ENCODE assay signal across 1 cellular context in the genomic region with DNA sequence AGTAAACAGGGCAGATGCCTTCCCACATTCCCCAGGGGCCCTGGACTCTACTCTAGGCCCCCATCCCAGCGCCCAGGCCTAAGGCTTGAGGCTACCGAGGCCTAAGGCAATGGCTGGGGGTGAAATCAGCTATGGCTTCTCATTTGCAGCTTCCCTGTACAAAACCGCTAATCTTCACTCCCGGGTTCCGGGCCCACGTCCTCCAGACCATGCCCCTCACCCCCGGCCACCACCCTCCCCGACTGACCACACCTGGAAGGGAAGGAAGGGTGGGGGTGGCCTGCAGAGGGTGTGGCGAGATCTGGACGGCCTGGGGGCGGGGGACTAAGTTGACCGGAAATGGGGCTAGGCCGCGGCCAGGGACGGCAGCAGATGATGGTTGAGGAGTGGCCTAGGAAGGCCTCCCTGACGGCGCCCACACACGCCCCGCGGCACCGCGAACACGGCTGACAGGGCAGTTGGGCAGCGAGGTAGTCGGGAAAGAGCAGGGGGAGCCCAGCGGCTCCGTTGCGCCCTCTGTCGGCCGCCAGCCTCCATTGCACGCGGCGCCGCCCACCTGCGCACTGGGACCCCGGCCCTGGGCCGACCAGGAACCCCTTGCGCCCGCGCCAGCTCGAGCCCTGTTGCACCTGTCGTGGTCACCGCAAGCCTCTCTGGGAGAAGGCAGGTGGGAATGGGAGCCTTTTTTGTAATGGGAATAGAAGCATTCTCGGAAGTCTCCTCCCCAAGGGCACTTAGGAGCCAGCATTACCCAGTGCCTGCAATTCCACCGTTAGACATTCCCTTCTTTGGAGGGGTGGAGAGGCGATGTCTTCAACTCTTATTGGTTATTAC.
A peak's percentile ranks its signal among the peaks of the same experiment; 100 is the strongest.
TF ChIP-seq lines count a peak whose summit lies in the region.

No MANE protein-coding gene starts in this region.

TF ChIP-seq in K562, 482 proteins besides CTCF, POLR2A, EP300 and RAD21 (continued from another document):
- TF ChIP-seq, protein P1, sequence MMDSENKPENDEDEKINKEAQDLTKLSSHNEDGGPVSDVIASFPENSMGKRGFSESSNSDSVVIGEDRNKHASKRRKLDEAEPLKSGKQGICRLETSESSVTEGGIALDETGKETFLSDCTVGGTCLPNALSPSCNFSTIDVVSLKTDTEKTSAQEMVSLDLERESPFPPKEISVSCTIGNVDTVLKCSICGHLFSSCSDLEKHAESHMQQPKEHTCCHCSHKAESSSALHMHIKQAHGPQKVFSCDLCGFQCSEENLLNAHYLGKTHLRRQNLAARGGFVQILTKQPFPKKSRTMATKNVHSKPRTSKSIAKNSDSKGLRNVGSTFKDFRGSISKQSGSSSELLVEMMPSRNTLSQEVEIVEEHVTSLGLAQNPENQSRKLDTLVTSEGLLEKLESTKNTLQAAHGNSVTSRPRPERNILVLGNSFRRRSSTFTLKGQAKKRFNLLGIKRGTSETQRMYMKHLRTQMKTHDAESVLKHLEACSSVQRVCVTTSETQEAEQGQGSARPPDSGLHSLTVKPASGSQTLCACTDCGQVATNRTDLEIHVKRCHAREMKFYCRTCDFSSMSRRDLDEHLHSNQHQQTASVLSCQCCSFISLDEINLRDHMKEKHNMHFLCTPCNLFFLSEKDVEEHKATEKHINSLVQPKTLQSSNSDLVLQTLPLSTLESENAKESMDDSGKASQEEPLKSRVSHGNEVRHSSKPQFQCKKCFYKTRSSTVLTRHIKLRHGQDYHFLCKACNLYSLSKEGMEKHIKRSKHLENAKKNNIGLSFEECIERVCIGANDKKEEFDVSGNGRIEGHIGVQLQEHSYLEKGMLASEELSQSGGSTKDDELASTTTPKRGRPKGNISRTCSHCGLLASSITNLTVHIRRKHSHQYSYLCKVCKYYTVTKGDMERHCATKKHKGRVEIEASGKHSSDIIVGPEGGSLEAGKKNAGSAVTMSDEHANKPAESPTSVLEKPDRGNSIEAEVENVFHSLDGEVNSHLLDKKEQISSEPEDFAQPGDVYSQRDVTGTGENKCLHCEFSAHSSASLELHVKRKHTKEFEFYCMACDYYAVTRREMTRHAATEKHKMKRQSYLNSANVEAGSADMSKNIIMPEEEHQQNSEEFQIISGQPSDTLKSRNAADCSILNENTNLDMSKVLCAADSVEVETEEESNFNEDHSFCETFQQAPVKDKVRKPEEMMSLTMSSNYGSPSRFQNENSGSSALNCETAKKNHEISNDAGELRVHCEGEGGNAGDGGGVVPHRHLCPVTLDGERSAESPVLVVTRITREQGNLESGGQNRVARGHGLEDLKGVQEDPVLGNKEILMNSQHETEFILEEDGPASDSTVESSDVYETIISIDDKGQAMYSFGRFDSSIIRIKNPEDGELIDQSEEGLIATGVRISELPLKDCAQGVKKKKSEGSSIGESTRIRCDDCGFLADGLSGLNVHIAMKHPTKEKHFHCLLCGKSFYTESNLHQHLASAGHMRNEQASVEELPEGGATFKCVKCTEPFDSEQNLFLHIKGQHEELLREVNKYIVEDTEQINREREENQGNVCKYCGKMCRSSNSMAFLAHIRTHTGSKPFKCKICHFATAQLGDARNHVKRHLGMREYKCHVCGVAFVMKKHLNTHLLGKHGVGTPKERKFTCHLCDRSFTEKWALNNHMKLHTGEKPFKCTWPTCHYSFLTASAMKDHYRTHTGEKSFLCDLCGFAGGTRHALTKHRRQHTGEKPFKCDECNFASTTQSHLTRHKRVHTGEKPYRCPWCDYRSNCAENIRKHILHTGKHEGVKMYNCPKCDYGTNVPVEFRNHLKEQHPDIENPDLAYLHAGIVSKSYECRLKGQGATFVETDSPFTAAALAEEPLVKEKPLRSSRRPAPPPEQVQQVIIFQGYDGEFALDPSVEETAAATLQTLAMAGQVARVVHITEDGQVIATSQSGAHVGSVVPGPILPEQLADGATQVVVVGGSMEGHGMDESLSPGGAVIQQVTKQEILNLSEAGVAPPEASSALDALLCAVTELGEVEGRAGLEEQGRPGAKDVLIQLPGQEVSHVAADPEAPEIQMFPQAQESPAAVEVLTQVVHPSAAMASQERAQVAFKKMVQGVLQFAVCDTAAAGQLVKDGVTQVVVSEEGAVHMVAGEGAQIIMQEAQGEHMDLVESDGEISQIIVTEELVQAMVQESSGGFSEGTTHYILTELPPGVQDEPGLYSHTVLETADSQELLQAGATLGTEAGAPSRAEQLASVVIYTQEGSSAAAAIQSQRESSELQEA (IDR thresholded peaks at IDR 0.05; ENCODE audit: low read depth), result no peak
- TF ChIP-seq HNRNPUL1 (IDR thresholded peaks at IDR 0.05; ENCODE audit: low read length) (no peak), ZNF347 (CRISPR knock-in tag; IDR thresholded peaks at IDR 0.05; ENCODE audit: low read depth) (no peak), ZNF124 (CRISPR knock-in tag; IDR thresholded peaks at IDR 0.05) (no peak), NR2F6 (CRISPR knock-in tag; IDR thresholded peaks at IDR 0.05) (no peak), TAL1 (IDR thresholded peaks at IDR 0.05) (no peak), STAG1 (CRISPR knock-in tag; IDR thresholded peaks at IDR 0.05; ENCODE audit: borderline replicate concordance) (no peak; the same call in 1 of the 2 replicates), POLR2H (tag; IDR thresholded peaks at IDR 0.05; ENCODE audit: low read depth) (no peak), TRIM24 (IDR thresholded peaks at IDR 0.05) (peak in 1 of 2 experiments; percentile 30; a peak in 1 of 4 replicates), PTBP1 (IDR thresholded peaks at IDR 0.05; ENCODE audit: low read depth, low read length) (no peak), ZNF41 (CRISPR knock-in tag; conservative IDR thresholded peaks at IDR 0.05) (no peak), ZNF717 (CRISPR knock-in tag; IDR thresholded peaks at IDR 0.05) (no peak), MAZ (CRISPR knock-in tag; conservative IDR thresholded peaks at IDR 0.05 in 1 of 2, IDR thresholded peaks at IDR 0.05 in 1 of 2) (peak; percentile 82 to 89; a peak in 3 of 4 replicates), FUS (optimal IDR thresholded peaks at IDR 0.05; ENCODE audit: low read depth, low read length) (no peak), NR4A1 (CRISPR knock-in tag; IDR thresholded peaks at IDR 0.05) (no peak), NR4A1 (tag; IDR thresholded peaks at IDR 0.05) (0 out of 2 replicates have a peak, but pooled peaks have one; percentile 22), PHB (CRISPR knock-in tag; IDR thresholded peaks at IDR 0.05) (no peak), ZNF408 (CRISPR knock-in tag; IDR thresholded peaks at IDR 0.05; ENCODE audit: low read depth) (no peak), KAT7 (CRISPR knock-in tag; IDR thresholded peaks at IDR 0.05; ENCODE audit: borderline replicate concordance) (0 out of 2 replicates have a peak, but pooled peaks have one; percentile 48), C11orf30 (IDR thresholded peaks at IDR 0.05; ENCODE audit: low read depth) (no peak), HMG20A (CRISPR knock-in tag; conservative IDR thresholded peaks at IDR 0.05) (no peak), BRD9 (IDR thresholded peaks at IDR 0.05; ENCODE audit: low read depth, partially characterized antibody) (peak; percentile 63), NRF1 (conservative IDR thresholded peaks at IDR 0.05 in 1 of 2, IDR thresholded peaks at IDR 0.05 in 1 of 2) (peak; percentile 81 to 86)
- TF ChIP-seq, protein P2, sequence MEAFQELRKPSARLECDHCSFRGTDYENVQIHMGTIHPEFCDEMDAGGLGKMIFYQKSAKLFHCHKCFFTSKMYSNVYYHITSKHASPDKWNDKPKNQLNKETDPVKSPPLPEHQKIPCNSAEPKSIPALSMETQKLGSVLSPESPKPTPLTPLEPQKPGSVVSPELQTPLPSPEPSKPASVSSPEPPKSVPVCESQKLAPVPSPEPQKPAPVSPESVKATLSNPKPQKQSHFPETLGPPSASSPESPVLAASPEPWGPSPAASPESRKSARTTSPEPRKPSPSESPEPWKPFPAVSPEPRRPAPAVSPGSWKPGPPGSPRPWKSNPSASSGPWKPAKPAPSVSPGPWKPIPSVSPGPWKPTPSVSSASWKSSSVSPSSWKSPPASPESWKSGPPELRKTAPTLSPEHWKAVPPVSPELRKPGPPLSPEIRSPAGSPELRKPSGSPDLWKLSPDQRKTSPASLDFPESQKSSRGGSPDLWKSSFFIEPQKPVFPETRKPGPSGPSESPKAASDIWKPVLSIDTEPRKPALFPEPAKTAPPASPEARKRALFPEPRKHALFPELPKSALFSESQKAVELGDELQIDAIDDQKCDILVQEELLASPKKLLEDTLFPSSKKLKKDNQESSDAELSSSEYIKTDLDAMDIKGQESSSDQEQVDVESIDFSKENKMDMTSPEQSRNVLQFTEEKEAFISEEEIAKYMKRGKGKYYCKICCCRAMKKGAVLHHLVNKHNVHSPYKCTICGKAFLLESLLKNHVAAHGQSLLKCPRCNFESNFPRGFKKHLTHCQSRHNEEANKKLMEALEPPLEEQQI (IDR thresholded peaks at IDR 0.05), result no peak
- TF ChIP-seq, protein P3, sequence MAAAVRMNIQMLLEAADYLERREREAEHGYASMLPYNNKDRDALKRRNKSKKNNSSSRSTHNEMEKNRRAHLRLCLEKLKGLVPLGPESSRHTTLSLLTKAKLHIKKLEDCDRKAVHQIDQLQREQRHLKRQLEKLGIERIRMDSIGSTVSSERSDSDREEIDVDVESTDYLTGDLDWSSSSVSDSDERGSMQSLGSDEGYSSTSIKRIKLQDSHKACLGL (CRISPR knock-in tag; IDR thresholded peaks at IDR 0.05; ENCODE audit: borderline replicate concordance, poor library complexity, severe bottlenecking), result no peak
- TF ChIP-seq, protein P4, sequence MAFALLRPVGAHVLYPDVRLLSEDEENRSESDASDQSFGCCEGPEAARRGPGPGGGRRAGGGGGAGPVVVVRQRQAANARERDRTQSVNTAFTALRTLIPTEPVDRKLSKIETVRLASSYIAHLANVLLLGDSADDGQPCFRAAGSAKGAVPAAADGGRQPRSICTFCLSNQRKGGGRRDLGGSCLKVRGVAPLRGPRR (CRISPR knock-in tag; IDR thresholded peaks at IDR 0.05), result no peak; the same call in 1 of the 2 replicates
- TF ChIP-seq, protein P5, sequence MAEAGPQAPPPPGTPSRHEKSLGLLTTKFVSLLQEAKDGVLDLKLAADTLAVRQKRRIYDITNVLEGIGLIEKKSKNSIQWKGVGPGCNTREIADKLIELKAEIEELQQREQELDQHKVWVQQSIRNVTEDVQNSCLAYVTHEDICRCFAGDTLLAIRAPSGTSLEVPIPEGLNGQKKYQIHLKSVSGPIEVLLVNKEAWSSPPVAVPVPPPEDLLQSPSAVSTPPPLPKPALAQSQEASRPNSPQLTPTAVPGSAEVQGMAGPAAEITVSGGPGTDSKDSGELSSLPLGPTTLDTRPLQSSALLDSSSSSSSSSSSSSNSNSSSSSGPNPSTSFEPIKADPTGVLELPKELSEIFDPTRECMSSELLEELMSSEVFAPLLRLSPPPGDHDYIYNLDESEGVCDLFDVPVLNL (CRISPR knock-in tag; IDR thresholded peaks at IDR 0.05; ENCODE audit: low read depth), result peak; percentile 78; the same call in 1 of the 2 replicates
- TF ChIP-seq, protein P6, sequence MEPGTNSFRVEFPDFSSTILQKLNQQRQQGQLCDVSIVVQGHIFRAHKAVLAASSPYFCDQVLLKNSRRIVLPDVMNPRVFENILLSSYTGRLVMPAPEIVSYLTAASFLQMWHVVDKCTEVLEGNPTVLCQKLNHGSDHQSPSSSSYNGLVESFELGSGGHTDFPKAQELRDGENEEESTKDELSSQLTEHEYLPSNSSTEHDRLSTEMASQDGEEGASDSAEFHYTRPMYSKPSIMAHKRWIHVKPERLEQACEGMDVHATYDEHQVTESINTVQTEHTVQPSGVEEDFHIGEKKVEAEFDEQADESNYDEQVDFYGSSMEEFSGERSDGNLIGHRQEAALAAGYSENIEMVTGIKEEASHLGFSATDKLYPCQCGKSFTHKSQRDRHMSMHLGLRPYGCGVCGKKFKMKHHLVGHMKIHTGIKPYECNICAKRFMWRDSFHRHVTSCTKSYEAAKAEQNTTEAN (CRISPR knock-in tag; IDR thresholded peaks at IDR 0.05), result no peak
- TF ChIP-seq, protein P7, sequence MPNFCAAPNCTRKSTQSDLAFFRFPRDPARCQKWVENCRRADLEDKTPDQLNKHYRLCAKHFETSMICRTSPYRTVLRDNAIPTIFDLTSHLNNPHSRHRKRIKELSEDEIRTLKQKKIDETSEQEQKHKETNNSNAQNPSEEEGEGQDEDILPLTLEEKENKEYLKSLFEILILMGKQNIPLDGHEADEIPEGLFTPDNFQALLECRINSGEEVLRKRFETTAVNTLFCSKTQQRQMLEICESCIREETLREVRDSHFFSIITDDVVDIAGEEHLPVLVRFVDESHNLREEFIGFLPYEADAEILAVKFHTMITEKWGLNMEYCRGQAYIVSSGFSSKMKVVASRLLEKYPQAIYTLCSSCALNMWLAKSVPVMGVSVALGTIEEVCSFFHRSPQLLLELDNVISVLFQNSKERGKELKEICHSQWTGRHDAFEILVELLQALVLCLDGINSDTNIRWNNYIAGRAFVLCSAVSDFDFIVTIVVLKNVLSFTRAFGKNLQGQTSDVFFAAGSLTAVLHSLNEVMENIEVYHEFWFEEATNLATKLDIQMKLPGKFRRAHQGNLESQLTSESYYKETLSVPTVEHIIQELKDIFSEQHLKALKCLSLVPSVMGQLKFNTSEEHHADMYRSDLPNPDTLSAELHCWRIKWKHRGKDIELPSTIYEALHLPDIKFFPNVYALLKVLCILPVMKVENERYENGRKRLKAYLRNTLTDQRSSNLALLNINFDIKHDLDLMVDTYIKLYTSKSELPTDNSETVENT (CRISPR knock-in tag; IDR thresholded peaks at IDR 0.05), result no peak
- TF ChIP-seq, protein P8, sequence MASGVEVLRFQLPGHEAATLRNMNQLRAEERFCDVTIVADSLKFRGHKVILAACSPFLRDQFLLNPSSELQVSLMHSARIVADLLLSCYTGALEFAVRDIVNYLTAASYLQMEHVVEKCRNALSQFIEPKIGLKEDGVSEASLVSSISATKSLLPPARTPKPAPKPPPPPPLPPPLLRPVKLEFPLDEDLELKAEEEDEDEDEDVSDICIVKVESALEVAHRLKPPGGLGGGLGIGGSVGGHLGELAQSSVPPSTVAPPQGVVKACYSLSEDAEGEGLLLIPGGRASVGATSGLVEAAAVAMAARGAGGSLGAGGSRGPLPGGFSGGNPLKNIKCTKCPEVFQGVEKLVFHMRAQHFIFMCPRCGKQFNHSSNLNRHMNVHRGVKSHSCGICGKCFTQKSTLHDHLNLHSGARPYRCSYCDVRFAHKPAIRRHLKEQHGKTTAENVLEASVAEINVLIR (CRISPR knock-in tag; IDR thresholded peaks at IDR 0.05), result no peak
- TF ChIP-seq, protein P9, sequence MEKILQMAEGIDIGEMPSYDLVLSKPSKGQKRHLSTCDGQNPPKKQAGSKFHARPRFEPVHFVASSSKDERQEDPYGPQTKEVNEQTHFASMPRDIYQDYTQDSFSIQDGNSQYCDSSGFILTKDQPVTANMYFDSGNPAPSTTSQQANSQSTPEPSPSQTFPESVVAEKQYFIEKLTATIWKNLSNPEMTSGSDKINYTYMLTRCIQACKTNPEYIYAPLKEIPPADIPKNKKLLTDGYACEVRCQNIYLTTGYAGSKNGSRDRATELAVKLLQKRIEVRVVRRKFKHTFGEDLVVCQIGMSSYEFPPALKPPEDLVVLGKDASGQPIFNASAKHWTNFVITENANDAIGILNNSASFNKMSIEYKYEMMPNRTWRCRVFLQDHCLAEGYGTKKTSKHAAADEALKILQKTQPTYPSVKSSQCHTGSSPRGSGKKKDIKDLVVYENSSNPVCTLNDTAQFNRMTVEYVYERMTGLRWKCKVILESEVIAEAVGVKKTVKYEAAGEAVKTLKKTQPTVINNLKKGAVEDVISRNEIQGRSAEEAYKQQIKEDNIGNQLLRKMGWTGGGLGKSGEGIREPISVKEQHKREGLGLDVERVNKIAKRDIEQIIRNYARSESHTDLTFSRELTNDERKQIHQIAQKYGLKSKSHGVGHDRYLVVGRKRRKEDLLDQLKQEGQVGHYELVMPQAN (IDR thresholded peaks at IDR 0.05; ENCODE audit: borderline replicate concordance), result peak; percentile 59; the same call in 1 of the 2 replicates
